23 cellular contexts compared by ENCODE assay signal in genomic region chr2:109054865-109055264, GRCh38.
DNase-seq lines count a peak whose midpoint lies in the region; ATAC-seq, FAIRE-seq and TF ChIP-seq lines count a peak whose summit lies in the region.
"Had no signal": no experiment of that assay in that cellular context is flagged by ENCODE, and none has a peak within 500 bp of the region (broad histone marks: within the 10 kb centered on the region; RNA-seq: fewer than 3 reads in every experiment).

No MANE protein-coding gene starts in this region.

- H3K9me3 Mint-ChIP-seq in immature natural killer cell: no peaks in the 10 kb centered on the region
- H3K9me3 Mint-ChIP-seq: CD4-positive, alpha-beta T cell; GM23338; HFFc6 had no signal

- no peak overlapping the region for H3K4me3 ChIP-seq in RWPE2 (ENCODE audit: severe bottlenecking)
- no peak overlapping the region for H3K4me3 ChIP-seq in bronchial epithelial cell (ENCODE audit: low read depth, low read length)
- H3K4me3 ChIP-seq: GM23338, K562 had no signal

- H3K36me3 ChIP-seq in RWPE2 (ENCODE audit: low read depth): no peaks in the 10 kb centered on the region
- H3K36me3 ChIP-seq in bronchial epithelial cell (ENCODE audit: control insufficient read depth, insufficient read depth, low read length): no peaks in the 10 kb centered on the region

- no peaks in the 10 kb centered on the region for H3K9me3 ChIP-seq in RWPE2 (ENCODE audit: severe bottlenecking)
- H3K9me3 ChIP-seq: Caco-2 had no signal

- H3K27me3 ChIP-seq in RWPE2 (ENCODE audit: insufficient read depth, poor library complexity, severe bottlenecking) (no peaks in the 10 kb centered on the region), bronchial epithelial cell (ENCODE audit: control insufficient read depth, insufficient read depth, low read length) (no peaks in the 10 kb centered on the region)

- ATAC-seq in RWPE2 (ENCODE audit: low read depth): peak; percentile 57
- peak; percentile 49 for ATAC-seq in esophagus mucosa
- ATAC-seq in HG02610 (IDR thresholded peaks at IDR 0.05; ENCODE audit: unreplicated experiment): no peak
- ATAC-seq in HG02981 (IDR thresholded peaks at IDR 0.05; ENCODE audit: unreplicated experiment): no peak
- ATAC-seq: GM23338, HCT116, K562 had no signal

- H3K27me3 Mint-ChIP-seq in immature natural killer cell (ENCODE audit: low read depth in 3 of 3): peaks cover 0 to 2% (median 0%) of the 10 kb centered on the region in 3 donors
- H3K27me3 Mint-ChIP-seq: CD4-positive, alpha-beta T cell had no signal

- FAIRE-seq in bronchial epithelial cell (lab: Jason Lieb, UNC) (no peak), D721Med (lab: Jason Lieb, UNC) (no peak)
- FAIRE-seq: A204.1, H54, HTR-8/SVneo, K562 had no signal

- TF ChIP-seq CTCF in RWPE2 (IDR thresholded peaks at IDR 0.05; ENCODE audit: poor library complexity, severe bottlenecking) (no peak), bronchial epithelial cell (IDR thresholded peaks at IDR 0.05; ENCODE audit: insufficient read depth, low read length, severe bottlenecking) (no peak), D721Med (IDR thresholded peaks at IDR 0.05; ENCODE audit: insufficient read depth, missing control alignments) (no peak)

- no peaks in the 10 kb centered on the region for H3K4me1 ChIP-seq in RWPE2 (ENCODE audit: insufficient read depth, poor library complexity, severe bottlenecking)
- H3K4me1 ChIP-seq: Caco-2 had no signal

- H3K36me3 Mint-ChIP-seq in immature natural killer cell: no peaks in the 10 kb centered on the region

- H3K4me1 Mint-ChIP-seq in immature natural killer cell: no peaks in the 10 kb centered on the region

- no peak overlapping the region for H3K27ac ChIP-seq in RWPE2 (ENCODE audit: poor library complexity, severe bottlenecking)
- H3K27ac ChIP-seq: C4-2B, HL-60 had no signal

- DNase-seq in RWPE2 (ENCODE audit: low spot score): no peak
- DNase-seq in bronchial epithelial cell (ENCODE audit: low read depth): peak; percentile 98
- no peak for DNase-seq in immature natural killer cell
- DNase-seq in D721Med (ENCODE audit: insufficient read length, low spot score): no peak
- DNase-seq: AML-193; Caco-2; CD4-positive, alpha-beta T cell; DMS153; DMS79; GDM1; HFFc6; IMR-90 had no signal

- no peak overlapping the region for H3K27ac Mint-ChIP-seq in immature natural killer cell
- H3K27ac Mint-ChIP-seq: CD4-positive, alpha-beta T cell; GM23338; HFFc6 had no signal

- H3K4me3 Mint-ChIP-seq in immature natural killer cell: no peak overlapping the region
- H3K4me3 Mint-ChIP-seq: CD4-positive, alpha-beta T cell; GM23338; HFFc6 had no signal

Comparison
In these comparisons a context has a peak if more than half of its experiments do, and no peak if none do; other contexts are left out.
1. ATAC-seq: peak in RWPE2 (single experiment) and esophagus mucosa (single experiment); none in HG02610 (single experiment) and HG02981 (single experiment).